In genomic region chr3:53412953-53413352, GRCh38 we compare ENCODE assay signal across 22 cellular contexts.
DNase-seq lines count a peak whose midpoint lies in the region; ATAC-seq, FAIRE-seq and TF ChIP-seq lines count a peak whose summit lies in the region.
"Had no signal": no experiment of that assay in that cellular context is flagged by ENCODE, and none has a peak within 500 bp of the region (broad histone marks: within the 10 kb centered on the region; RNA-seq: fewer than 3 reads in every experiment).

No MANE protein-coding gene starts in this region.

- FAIRE-seq in K562 (lab: Jason Lieb, UNC), result no peak
- FAIRE-seq: A204.1, D721Med, G401.6, GM12891 had no signal

- DNase-seq in HCT116 (ENCODE audit: low read depth, low spot score), result no peak
- DNase-seq in OCI-M1 (lab: John Stamatoyannopoulos, UW), result peak; percentile 11
- DNase-seq in K562 (ENCODE audit: extremely low read depth in 1 of 4, low spot score in 3 of 4), result no peak
- no peak for DNase-seq in ACHN
- DNase-seq in left lung, result no peak
- no peak for DNase-seq in NCI-H524 treated with DMSO at 0.1 percent for 48 hours (lab: John Stamatoyannopoulos, UW)
- DNase-seq: 8988T; AML-193; Caco-2; Calu3; CD4-positive, alpha-beta T cell; CD8-positive, alpha-beta T cell; DMS79 treated with DMSO at 0.1 percent for 48 hours; GF-D8 had no signal

- BruUV-seq in HCT116 (replicated peaks; lab: Mats Ljungman, UMichigan), result no TSS peak
- BruUV-seq in K562 (replicated peaks; lab: Mats Ljungman, UMichigan), result no TSS peak

- H3K4me3 ChIP-seq in HCT116 (replicated peaks in 1 of 2; ENCODE audit: low read depth in 1 of 2, low read length in 2 of 2), result no peak overlapping the region
- H3K4me3 ChIP-seq in HEK293 (ENCODE audit: low read depth, low read length), result no peak overlapping the region
- no peak overlapping the region for H3K4me3 ChIP-seq in K562
- H3K4me3 ChIP-seq in left lung, result no peak overlapping the region
- H3K4me3 ChIP-seq: BLaER1 treated with 17β-estradiol and CSF1 and Interleukin-3, amounts not matched to agents 10 nM and 100 nM had no signal

- TF ChIP-seq CTCF in HCT116 (IDR thresholded peaks at IDR 0.05 in 2 of 3, conservative IDR thresholded peaks at IDR 0.05 in 1 of 3; ENCODE audit: borderline replicate concordance in 1 of 3, insufficient read depth in 1 of 3, low read depth in 2 of 3, low read length in 2 of 3) (no peak), HEK293 (tag by site-specific recombination; IDR thresholded peaks at IDR 0.05) (no peak), K562 (IDR thresholded peaks at IDR 0.05 in 2 of 3, conservative IDR thresholded peaks at IDR 0.05 in 1 of 3; ENCODE audit: insufficient read depth in 2 of 3, low read depth in 1 of 3, low read length in 3 of 3) (no peak), left lung (IDR thresholded peaks at IDR 0.05) (no peak)

- RAD21 ChIA-PET in HCT116 (lab: Charles Lee; ENCODE audit: low non-redundant PET in 1 of 2, low total read pairs in 2 of 2, uncharacterized antibody in 2 of 2, unreplicated experiment in 2 of 2), result no interaction called here

- H3K9me3 ChIP-seq in HCT116 (ENCODE audit: control insufficient read depth in 1 of 2, insufficient read depth in 1 of 2, low read depth in 1 of 2, low read length in 2 of 2) (peaks cover 0 to 15% of the 10 kb centered on the region in 2 experiments; a peak in 1 of 4 replicates), HEK293 (ENCODE audit: control insufficient read depth, insufficient read depth, low read depth, low read length) (no peaks in the 10 kb centered on the region), K562 (replicated peaks; ENCODE audit: control insufficient read depth, insufficient read depth, low read depth, low read length) (no peaks in the 10 kb centered on the region; the same call in 1 of the 2 replicates), left lung (peaks cover 0 to 29% of the 10 kb centered on the region in 2 donors)

- POLR2A ChIA-PET in HCT116 (lab: Charles Lee), result no interaction called here
- POLR2A ChIA-PET in HEK293 (lab: Yijun Ruan, JAX), result no interaction called here
- POLR2A ChIA-PET in K562 (lab: Yijun Ruan, JAX), result no interaction called here

- H3K27me3 ChIP-seq in HCT116 (ENCODE audit: insufficient read depth, low read length) (no peaks in the 10 kb centered on the region), K562 (ENCODE audit: control insufficient read depth in 2 of 2, insufficient read depth in 2 of 2, low read length in 2 of 2) (no peaks in the 10 kb centered on the region; a peak in 1 of 5 replicates), left lung (no peaks in the 10 kb centered on the region)
- H3K27me3 ChIP-seq: BLaER1 treated with 17β-estradiol and CSF1 and Interleukin-3, amounts not matched to agents 10 nM and 100 nM had no signal

- no peak for TF ChIP-seq RAD21 in HCT116 (IDR thresholded peaks at IDR 0.05; ENCODE audit: low read depth)
- TF ChIP-seq RAD21 in K562 (CRISPR knock-in tag; conservative IDR thresholded peaks at IDR 0.05 in 1 of 2, IDR thresholded peaks at IDR 0.05 in 1 of 2), result no peak

- no peak overlapping the region for H3K4me2 ChIP-seq in HCT116 (ENCODE audit: low read length)
- no peak overlapping the region for H3K4me2 ChIP-seq in K562 (ENCODE audit: insufficient read depth, low read length)
- H3K4me2 ChIP-seq: BLaER1 treated with 17β-estradiol and CSF1 and Interleukin-3, amounts not matched to agents 10 nM and 100 nM had no signal

- H3K27ac ChIP-seq in HCT116 (ENCODE audit: low read depth, low read length) (no peak overlapping the region), HEK293 (ENCODE audit: extremely low read depth, low read depth, low read length) (no peak overlapping the region), K562 (ENCODE audit: extremely low read depth, low read depth, low read length) (no peak overlapping the region), left lung (no peak overlapping the region)
- H3K27ac ChIP-seq: BLaER1 treated with 17β-estradiol and CSF1 and Interleukin-3, amounts not matched to agents 10 nM and 100 nM; C4-2B had no signal

- no peak for ATAC-seq in HCT116
- no peak for ATAC-seq in K562
- ATAC-seq in left lung, result no peak
- ATAC-seq in HG03196 (IDR thresholded peaks at IDR 0.05; ENCODE audit: unreplicated experiment), result no peak
- ATAC-seq: CD8-positive, alpha-beta T cell had no signal

- H3K79me2 ChIP-seq in HCT116 (ENCODE audit: insufficient read depth, low read length), result no peaks in the 10 kb centered on the region
- no peaks in the 10 kb centered on the region for H3K79me2 ChIP-seq in K562 (ENCODE audit: control insufficient read depth, insufficient read depth, low read length)

- no peak for TF ChIP-seq EP300 in K562 (IDR thresholded peaks at IDR 0.05; ENCODE audit: low read length)

- no peaks in the 10 kb centered on the region for H3K4me1 ChIP-seq in HCT116 (ENCODE audit: control insufficient read depth in 1 of 2, insufficient read depth in 2 of 2, low read length in 2 of 2)
- H3K4me1 ChIP-seq in HEK293 (ENCODE audit: control insufficient read depth, insufficient read depth, low read length), result no peaks in the 10 kb centered on the region
- no peaks in the 10 kb centered on the region for H3K4me1 ChIP-seq in K562 (replicated peaks in 1 of 2; ENCODE audit: control insufficient read depth in 2 of 2, insufficient read depth in 2 of 2, low read length in 2 of 2)
- H3K4me1 ChIP-seq in left lung, result no peaks in the 10 kb centered on the region
- H3K4me1 ChIP-seq: BLaER1 treated with 17β-estradiol and CSF1 and Interleukin-3, amounts not matched to agents 10 nM and 100 nM had no signal

- H2AFZ ChIP-seq in HCT116 (ENCODE audit: low read depth, low read length, poor library complexity, severe bottlenecking), result no peak overlapping the region
- no peak overlapping the region for H2AFZ ChIP-seq in K562 (ENCODE audit: low read depth, low read length)

- H3K9me1 ChIP-seq in K562 (ENCODE audit: control insufficient read depth, insufficient read depth, low read length), result no peaks in the 10 kb centered on the region

- TF ChIP-seq POLR2A in HCT116 (IDR thresholded peaks at IDR 0.05; ENCODE audit: borderline replicate concordance, extremely low read depth, insufficient read depth, insufficient read length) (no peak), K562 (conservative IDR thresholded peaks at IDR 0.05) (no peak)

- intact Hi-C loops in HCT116 (cut with micrococcal nuclease), result no loop called here
- intact Hi-C loops in K562 (cut with micrococcal nuclease), result no loop called here
- intact Hi-C loops in left lung (cut with DNase I), result no loop called here

- CTCF ChIA-PET in HCT116 (lab: Charles Lee), result no interaction called here
- CTCF ChIA-PET in HEK293 (lab: Yijun Ruan, JAX), result no interaction called here
- CTCF ChIA-PET in K562 (lab: Yijun Ruan, JAX; ENCODE audit: low intra/inter-chr PET ratio), result no interaction called here

- no peaks in the 10 kb centered on the region for H4K20me1 ChIP-seq in HCT116 (ENCODE audit: insufficient read depth)
- no peaks in the 10 kb centered on the region for H4K20me1 ChIP-seq in K562 (replicated peaks; ENCODE audit: control insufficient read depth, insufficient read depth, low read length)
- H4K20me1 ChIP-seq: BLaER1 treated with 17β-estradiol and CSF1 and Interleukin-3, amounts not matched to agents 10 nM and 100 nM had no signal

- no peak overlapping the region for H3K9ac ChIP-seq in HCT116 (ENCODE audit: low read length)
- H3K9ac ChIP-seq in K562 (ENCODE audit: insufficient read depth in 1 of 2, low read depth in 2 of 2, low read length in 2 of 2), result no peak overlapping the region
- H3K9ac ChIP-seq: BLaER1 treated with 17β-estradiol and CSF1 and Interleukin-3, amounts not matched to agents 10 nM and 100 nM had no signal

- in situ Hi-C loops in K562 (cut with MboI), result no loop called here
- in situ Hi-C loops in ACHN (cut with HindIII; ENCODE audit: low pct_ligation_motif_present, low pct_unique_long_range_greater_than_20kb, low sequenced_read_pairs), result no loop called here

- H3K36me3 ChIP-seq in HCT116 (ENCODE audit: control insufficient read depth in 1 of 2, insufficient read depth in 2 of 2, low read length in 2 of 2), result no peaks in the 10 kb centered on the region
- H3K36me3 ChIP-seq in HEK293 (ENCODE audit: control insufficient read depth in 2 of 2, insufficient read depth in 1 of 2, low read length in 2 of 2), result no peaks in the 10 kb centered on the region
- H3K36me3 ChIP-seq in K562 (ENCODE audit: control insufficient read depth, insufficient read depth, low read length), result no peaks in the 10 kb centered on the region
- H3K36me3 ChIP-seq in left lung, result no peaks in the 10 kb centered on the region

- no peaks in the 10 kb centered on the region for H3K9me2 ChIP-seq in HCT116 (ENCODE audit: insufficient read depth)

TF ChIP-seq in HCT116, 20 proteins besides CTCF, POLR2A, EP300 and RAD21:
- TF ChIP-seq POLR2AphosphoS5 (IDR thresholded peaks at IDR 0.05; ENCODE audit: low read depth, low read length) (no peak), CBX3 (IDR thresholded peaks at IDR 0.05; ENCODE audit: low read depth) (0 out of 2 replicates have a peak, but pooled peaks have one; percentile 32)

TF ChIP-seq in HEK293, 187 proteins besides CTCF, POLR2A, EP300 and RAD21:
- no peak for TF ChIP-seq KLF10 (tag by site-specific recombination; IDR thresholded peaks at IDR 0.05)
- peak; percentile 91 for TF ChIP-seq SETDB1 (IDR thresholded peaks at IDR 0.05; ENCODE audit: insufficient read length, low read length)
- peak; percentile 84; the same call in 1 of the 2 replicates for TF ChIP-seq TRIM28 (IDR thresholded peaks at IDR 0.05; ENCODE audit: borderline replicate concordance, low read length)

TF ChIP-seq in K562, 482 proteins besides CTCF, POLR2A, EP300 and RAD21 (continues in another document):
- no peak for TF ChIP-seq BCLAF1 (IDR thresholded peaks at IDR 0.05; ENCODE audit: borderline replicate concordance in 1 of 2, control insufficient read depth in 1 of 2, low read depth in 2 of 2, low read length in 1 of 2)
- TF ChIP-seq TRIM28 (IDR thresholded peaks at IDR 0.05), result peak; percentile 87; the same call in 1 of the 2 replicates
